13 cellular contexts compared by ENCODE assay signal in the genomic region with DNA sequence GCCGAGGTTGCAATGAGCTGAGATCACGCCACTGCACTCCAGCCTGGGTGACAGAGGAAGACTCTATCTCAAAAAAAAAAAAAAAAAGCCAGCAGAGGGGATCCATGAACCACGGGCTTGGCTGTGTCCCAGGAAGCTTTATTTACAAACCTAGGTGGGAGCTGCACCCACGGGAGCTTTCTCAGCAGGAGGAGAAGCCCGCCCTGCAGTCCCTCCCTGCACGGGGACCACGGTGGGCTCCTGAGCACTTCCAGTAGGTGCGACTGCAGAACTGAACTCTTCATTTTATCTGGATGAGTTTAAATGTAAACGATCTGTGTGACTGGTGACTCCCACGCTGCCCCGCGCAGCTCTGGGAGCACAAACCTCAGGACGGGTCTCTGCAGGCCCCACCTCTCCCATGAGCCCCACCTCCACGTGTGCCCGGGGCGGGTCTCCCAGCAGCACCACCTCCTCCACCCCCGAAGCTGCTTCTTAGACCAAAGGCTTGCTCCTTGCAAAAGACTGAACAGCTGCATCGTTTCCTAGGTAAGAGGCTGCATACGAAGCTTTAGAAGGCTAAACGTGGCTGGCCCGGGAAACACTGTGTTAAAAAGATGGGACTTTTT.
DNase-seq lines count a peak whose midpoint lies in the region; ATAC-seq and TF ChIP-seq lines count a peak whose summit lies in the region.
"Had no signal": no experiment of that assay in that cellular context is flagged by ENCODE, and none has a peak within 500 bp of the region (broad histone marks: within the 10 kb centered on the region; RNA-seq: fewer than 3 reads in every experiment).

No MANE protein-coding gene starts in this region.

- H3K36me3 Mint-ChIP-seq in activated naive CD4-positive, alpha-beta T cell treated with anti-CD3 and anti-CD28 coated beads, Interleukin-2, amount 10 ng/mL, durations not matched to agents 7 days and 5 days, result no peaks in the 10 kb centered on the region
- H3K36me3 Mint-ChIP-seq in osteocyte (ENCODE audit: unreplicated experiment), result no peaks in the 10 kb centered on the region
- H3K36me3 Mint-ChIP-seq: stimulated activated effector memory CD8-positive, alpha-beta T cell treated with anti-CD3 and anti-CD28 coated beads, Interleukin-12 subunit alpha, Interleukin-12 subunit beta, amount 100 ng/mL, for 72 hours had no signal

- H3K4me1 Mint-ChIP-seq in activated naive CD4-positive, alpha-beta T cell treated with anti-CD3 and anti-CD28 coated beads, Interleukin-2, amount 10 ng/mL, durations not matched to agents 7 days and 5 days, result no peaks in the 10 kb centered on the region
- no peaks in the 10 kb centered on the region for H3K4me1 Mint-ChIP-seq in osteocyte (ENCODE audit: unreplicated experiment)

- H3K27me3 Mint-ChIP-seq in activated naive CD4-positive, alpha-beta T cell treated with anti-CD3 and anti-CD28 coated beads, Interleukin-2, amount 10 ng/mL, durations not matched to agents 7 days and 5 days, result peaks cover 23% of the 10 kb centered on the region
- no peaks in the 10 kb centered on the region for H3K27me3 Mint-ChIP-seq in osteocyte (ENCODE audit: unreplicated experiment)

- CTCF ChIA-PET in activated naive CD4-positive, alpha-beta T cell treated with anti-CD3 and anti-CD28 coated beads, Interleukin-2, amount 10 ng/mL, durations not matched to agents 7 days and 5 days (lab: Charles Lee), result interaction anchor here (1.0 to 2.1 kb wide), 6 partner anchors 7 to 970 kb away, joined by 3 to 6 read pairs (median 5); no protein-coding TSS in a partner anchor

- H3K9me3 Mint-ChIP-seq in activated naive CD4-positive, alpha-beta T cell treated with anti-CD3 and anti-CD28 coated beads, Interleukin-2, amount 10 ng/mL, durations not matched to agents 7 days and 5 days, result peaks cover 7% of the 10 kb centered on the region
- peaks cover 16% of the 10 kb centered on the region for H3K9me3 Mint-ChIP-seq in osteocyte (ENCODE audit: unreplicated experiment)
- H3K9me3 Mint-ChIP-seq: effector memory CD8-positive, alpha-beta T cell had no signal

- H3K27ac Mint-ChIP-seq in activated naive CD4-positive, alpha-beta T cell treated with anti-CD3 and anti-CD28 coated beads, Interleukin-2, amount 10 ng/mL, durations not matched to agents 7 days and 5 days, result no peak overlapping the region
- H3K27ac Mint-ChIP-seq in osteocyte (ENCODE audit: unreplicated experiment), result no peak overlapping the region
- H3K27ac Mint-ChIP-seq: effector memory CD8-positive, alpha-beta T cell; stimulated activated effector memory CD8-positive, alpha-beta T cell treated with anti-CD3 and anti-CD28 coated beads, Interleukin-12 subunit alpha, Interleukin-12 subunit beta, amount 100 ng/mL, for 72 hours had no signal

- H3K4me3 Mint-ChIP-seq in activated naive CD4-positive, alpha-beta T cell treated with anti-CD3 and anti-CD28 coated beads, Interleukin-2, amount 10 ng/mL, durations not matched to agents 7 days and 5 days, result no peak overlapping the region
- H3K4me3 Mint-ChIP-seq in osteocyte (ENCODE audit: unreplicated experiment), result no peak overlapping the region
- H3K4me3 Mint-ChIP-seq: effector memory CD8-positive, alpha-beta T cell; stimulated activated effector memory CD8-positive, alpha-beta T cell treated with anti-CD3 and anti-CD28 coated beads, Interleukin-12 subunit alpha, Interleukin-12 subunit beta, amount 100 ng/mL, for 72 hours had no signal

- no peak for TF ChIP-seq CTCF in osteocyte (IDR thresholded peaks at IDR 0.05)

- peak; percentile 11 for DNase-seq in activated naive CD4-positive, alpha-beta T cell treated with anti-CD3 and anti-CD28 coated beads, Interleukin-2, amount 10 ng/mL, durations not matched to agents 7 days and 5 days
- DNase-seq in activated naive CD4-positive, alpha-beta T cell (lab: John Stamatoyannopoulos, UW), result no peak
- DNase-seq in NCI-H146 treated with DMSO at 0.1 percent for 48 hours (lab: John Stamatoyannopoulos, UW; ENCODE audit: unreplicated experiment) (peak; percentile 34), ecto neural progenitor cell (ENCODE audit: low spot score) (peak; percentile 45), osteocyte (ENCODE audit: extremely low spot score, unreplicated experiment) (peak; percentile 71)
- DNase-seq: effector memory CD8-positive, alpha-beta T cell; GF-D8; T1000; tibial artery had no signal

- no peak for ATAC-seq in HG02870 (IDR thresholded peaks at IDR 0.05; ENCODE audit: unreplicated experiment)
- no peak for ATAC-seq in HG03045 (IDR thresholded peaks at IDR 0.05; ENCODE audit: unreplicated experiment)
- ATAC-seq in HG03025 (IDR thresholded peaks at IDR 0.05; ENCODE audit: low FRiP score, unreplicated experiment), result no peak
- ATAC-seq: effector memory CD8-positive, alpha-beta T cell had no signal

Comparison
In these comparisons a context has a peak if more than half of its experiments do, and no peak if none do; other contexts are left out.
1. DNase-seq: peak in activated naive CD4-positive, alpha-beta T cell treated with anti-CD3 and anti-CD28 coated beads, Interleukin-2, amount 10 ng/mL, durations not matched to agents 7 days and 5 days (single experiment), NCI-H146 treated with DMSO at 0.1 percent for 48 hours (single experiment), ecto neural progenitor cell (single experiment) and osteocyte (single experiment); none in activated naive CD4-positive, alpha-beta T cell (0 of 4).